In the genomic region with DNA sequence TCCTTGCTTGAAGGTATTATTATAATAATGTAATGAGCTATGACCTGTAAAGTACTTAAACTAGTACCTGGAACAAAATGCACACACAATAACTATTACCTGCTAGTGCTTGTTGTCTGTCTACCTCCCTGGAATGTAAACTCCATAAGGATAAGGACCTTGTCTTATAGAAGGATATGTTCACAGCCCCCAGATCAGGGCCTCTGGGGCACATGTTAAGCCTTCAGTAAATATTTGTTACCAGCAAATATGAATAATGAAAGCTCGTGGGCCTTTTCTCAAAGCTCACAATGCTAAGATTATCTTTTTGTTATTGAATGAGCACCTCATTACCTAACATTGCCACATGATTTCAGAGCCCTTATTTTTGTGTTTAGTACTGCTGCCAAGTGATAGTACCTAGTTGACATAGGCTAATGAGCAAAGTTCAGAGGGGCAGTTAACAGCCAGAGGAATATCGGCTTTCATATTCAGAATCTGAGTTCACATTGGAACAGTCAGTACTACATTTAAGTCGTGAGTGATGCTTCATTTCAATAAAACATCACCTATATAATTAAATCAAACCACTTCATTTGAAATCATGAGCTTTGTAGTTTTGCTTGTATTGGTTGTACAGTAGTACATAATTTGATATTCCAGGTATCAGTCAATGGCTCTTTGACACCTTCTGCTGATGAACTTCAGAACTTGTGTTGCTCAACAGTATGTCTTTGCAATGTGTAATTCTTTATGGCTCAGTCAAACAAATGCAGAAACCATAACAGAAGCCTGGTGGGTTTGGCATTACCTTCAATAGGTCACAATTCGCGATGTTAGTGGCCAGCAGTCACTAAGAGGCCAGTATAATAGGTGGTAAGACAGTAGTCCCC, we compare ENCODE assay signal across 1 cellular context.
TF ChIP-seq lines count a peak whose summit lies in the region.

No MANE protein-coding gene starts in this region.

TF ChIP-seq in HepG2, 621 proteins besides CTCF, POLR2A, EP300 and RAD21 (continued from another document and continues in another):
- TF ChIP-seq, protein P1, sequence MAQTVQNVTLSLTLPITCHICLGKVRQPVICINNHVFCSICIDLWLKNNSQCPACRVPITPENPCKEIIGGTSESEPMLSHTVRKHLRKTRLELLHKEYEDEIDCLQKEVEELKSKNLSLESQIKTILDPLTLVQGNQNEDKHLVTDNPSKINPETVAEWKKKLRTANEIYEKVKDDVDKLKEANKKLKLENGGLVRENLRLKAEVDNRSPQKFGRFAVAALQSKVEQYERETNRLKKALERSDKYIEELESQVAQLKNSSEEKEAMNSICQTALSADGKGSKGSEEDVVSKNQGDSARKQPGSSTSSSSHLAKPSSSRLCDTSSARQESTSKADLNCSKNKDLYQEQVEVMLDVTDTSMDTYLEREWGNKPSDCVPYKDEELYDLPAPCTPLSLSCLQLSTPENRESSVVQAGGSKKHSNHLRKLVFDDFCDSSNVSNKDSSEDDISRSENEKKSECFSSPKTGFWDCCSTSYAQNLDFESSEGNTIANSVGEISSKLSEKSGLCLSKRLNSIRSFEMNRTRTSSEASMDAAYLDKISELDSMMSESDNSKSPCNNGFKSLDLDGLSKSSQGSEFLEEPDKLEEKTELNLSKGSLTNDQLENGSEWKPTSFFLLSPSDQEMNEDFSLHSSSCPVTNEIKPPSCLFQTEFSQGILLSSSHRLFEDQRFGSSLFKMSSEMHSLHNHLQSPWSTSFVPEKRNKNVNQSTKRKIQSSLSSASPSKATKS (CRISPR knock-in tag; IDR thresholded peaks at IDR 0.05): no peak
- TF ChIP-seq, protein P2, sequence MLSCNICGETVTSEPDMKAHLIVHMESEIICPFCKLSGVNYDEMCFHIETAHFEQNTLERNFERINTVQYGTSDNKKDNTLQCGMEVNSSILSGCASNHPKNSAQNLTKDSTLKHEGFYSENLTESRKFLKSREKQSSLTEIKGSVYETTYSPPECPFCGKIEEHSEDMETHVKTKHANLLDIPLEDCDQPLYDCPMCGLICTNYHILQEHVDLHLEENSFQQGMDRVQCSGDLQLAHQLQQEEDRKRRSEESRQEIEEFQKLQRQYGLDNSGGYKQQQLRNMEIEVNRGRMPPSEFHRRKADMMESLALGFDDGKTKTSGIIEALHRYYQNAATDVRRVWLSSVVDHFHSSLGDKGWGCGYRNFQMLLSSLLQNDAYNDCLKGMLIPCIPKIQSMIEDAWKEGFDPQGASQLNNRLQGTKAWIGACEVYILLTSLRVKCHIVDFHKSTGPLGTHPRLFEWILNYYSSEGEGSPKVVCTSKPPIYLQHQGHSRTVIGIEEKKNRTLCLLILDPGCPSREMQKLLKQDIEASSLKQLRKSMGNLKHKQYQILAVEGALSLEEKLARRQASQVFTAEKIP (CRISPR knock-in tag; IDR thresholded peaks at IDR 0.05; ENCODE audit: borderline replicate concordance): no peak
- peak; percentile 96 for TF ChIP-seq NR2F2 (IDR thresholded peaks at IDR 0.05; ENCODE audit: borderline replicate concordance, low read depth)
- no peak for TF ChIP-seq TEAD2 (CRISPR knock-in tag; IDR thresholded peaks at IDR 0.05)
- peak; percentile 98 for TF ChIP-seq MIXL1 (CRISPR knock-in tag; IDR thresholded peaks at IDR 0.05)
- TF ChIP-seq, protein P3, sequence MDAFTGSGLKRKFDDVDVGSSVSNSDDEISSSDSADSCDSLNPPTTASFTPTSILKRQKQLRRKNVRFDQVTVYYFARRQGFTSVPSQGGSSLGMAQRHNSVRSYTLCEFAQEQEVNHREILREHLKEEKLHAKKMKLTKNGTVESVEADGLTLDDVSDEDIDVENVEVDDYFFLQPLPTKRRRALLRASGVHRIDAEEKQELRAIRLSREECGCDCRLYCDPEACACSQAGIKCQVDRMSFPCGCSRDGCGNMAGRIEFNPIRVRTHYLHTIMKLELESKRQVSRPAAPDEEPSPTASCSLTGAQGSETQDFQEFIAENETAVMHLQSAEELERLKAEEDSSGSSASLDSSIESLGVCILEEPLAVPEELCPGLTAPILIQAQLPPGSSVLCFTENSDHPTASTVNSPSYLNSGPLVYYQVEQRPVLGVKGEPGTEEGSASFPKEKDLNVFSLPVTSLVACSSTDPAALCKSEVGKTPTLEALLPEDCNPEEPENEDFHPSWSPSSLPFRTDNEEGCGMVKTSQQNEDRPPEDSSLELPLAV (CRISPR knock-in tag; conservative IDR thresholded peaks at IDR 0.05; ENCODE audit: low read depth): no peak
- TF ChIP-seq, protein P4, sequence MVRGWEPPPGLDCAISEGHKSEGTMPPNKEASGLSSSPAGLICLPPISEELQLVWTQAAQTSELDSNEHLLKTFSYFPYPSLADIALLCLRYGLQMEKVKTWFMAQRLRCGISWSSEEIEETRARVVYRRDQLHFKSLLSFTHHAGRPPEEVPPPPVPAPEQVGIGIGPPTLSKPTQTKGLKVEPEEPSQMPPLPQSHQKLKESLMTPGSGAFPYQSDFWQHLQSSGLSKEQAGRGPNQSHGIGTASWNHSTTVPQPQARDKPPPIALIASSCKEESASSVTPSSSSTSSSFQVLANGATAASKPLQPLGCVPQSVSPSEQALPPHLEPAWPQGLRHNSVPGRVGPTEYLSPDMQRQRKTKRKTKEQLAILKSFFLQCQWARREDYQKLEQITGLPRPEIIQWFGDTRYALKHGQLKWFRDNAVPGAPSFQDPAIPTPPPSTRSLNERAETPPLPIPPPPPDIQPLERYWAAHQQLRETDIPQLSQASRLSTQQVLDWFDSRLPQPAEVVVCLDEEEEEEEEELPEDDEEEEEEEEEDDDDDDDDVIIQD (CRISPR knock-in tag; IDR thresholded peaks at IDR 0.05; ENCODE audit: low read depth): no peak; the same call in 1 of the 2 replicates
- TF ChIP-seq HOXA5 (CRISPR knock-in tag; IDR thresholded peaks at IDR 0.05): peak; percentile 92
- TF ChIP-seq, protein P5, sequence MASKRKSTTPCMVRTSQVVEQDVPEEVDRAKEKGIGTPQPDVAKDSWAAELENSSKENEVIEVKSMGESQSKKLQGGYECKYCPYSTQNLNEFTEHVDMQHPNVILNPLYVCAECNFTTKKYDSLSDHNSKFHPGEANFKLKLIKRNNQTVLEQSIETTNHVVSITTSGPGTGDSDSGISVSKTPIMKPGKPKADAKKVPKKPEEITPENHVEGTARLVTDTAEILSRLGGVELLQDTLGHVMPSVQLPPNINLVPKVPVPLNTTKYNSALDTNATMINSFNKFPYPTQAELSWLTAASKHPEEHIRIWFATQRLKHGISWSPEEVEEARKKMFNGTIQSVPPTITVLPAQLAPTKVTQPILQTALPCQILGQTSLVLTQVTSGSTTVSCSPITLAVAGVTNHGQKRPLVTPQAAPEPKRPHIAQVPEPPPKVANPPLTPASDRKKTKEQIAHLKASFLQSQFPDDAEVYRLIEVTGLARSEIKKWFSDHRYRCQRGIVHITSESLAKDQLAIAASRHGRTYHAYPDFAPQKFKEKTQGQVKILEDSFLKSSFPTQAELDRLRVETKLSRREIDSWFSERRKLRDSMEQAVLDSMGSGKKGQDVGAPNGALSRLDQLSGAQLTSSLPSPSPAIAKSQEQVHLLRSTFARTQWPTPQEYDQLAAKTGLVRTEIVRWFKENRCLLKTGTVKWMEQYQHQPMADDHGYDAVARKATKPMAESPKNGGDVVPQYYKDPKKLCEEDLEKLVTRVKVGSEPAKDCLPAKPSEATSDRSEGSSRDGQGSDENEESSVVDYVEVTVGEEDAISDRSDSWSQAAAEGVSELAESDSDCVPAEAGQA (IDR thresholded peaks at IDR 0.05; ENCODE audit: low read depth): peak; percentile 48; the same call in 1 of the 2 replicates
- TF ChIP-seq, protein P5 (CRISPR knock-in tag; IDR thresholded peaks at IDR 0.05; ENCODE audit: borderline replicate concordance): peak; percentile 49; the same call in 1 of the 2 replicates
- TF ChIP-seq, protein P6, sequence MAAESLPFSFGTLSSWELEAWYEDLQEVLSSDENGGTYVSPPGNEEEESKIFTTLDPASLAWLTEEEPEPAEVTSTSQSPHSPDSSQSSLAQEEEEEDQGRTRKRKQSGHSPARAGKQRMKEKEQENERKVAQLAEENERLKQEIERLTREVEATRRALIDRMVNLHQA (CRISPR knock-in tag; IDR thresholded peaks at IDR 0.05): no peak; the same call in 1 of the 2 replicates
- TF ChIP-seq NR3C1 (CRISPR knock-in tag; IDR thresholded peaks at IDR 0.05): no peak
- TF ChIP-seq CBX5 (CRISPR knock-in tag; IDR thresholded peaks at IDR 0.05; ENCODE audit: borderline replicate concordance): no peak
- TF ChIP-seq ZNF766 (CRISPR knock-in tag; IDR thresholded peaks at IDR 0.05; ENCODE audit: borderline replicate concordance): no peak
- TF ChIP-seq CREB1 (IDR thresholded peaks at IDR 0.05): no peak
- no peak; the same call in 1 of the 2 replicates for TF ChIP-seq CREB1 (CRISPR knock-in tag; IDR thresholded peaks at IDR 0.05)
- TF ChIP-seq, protein P7, sequence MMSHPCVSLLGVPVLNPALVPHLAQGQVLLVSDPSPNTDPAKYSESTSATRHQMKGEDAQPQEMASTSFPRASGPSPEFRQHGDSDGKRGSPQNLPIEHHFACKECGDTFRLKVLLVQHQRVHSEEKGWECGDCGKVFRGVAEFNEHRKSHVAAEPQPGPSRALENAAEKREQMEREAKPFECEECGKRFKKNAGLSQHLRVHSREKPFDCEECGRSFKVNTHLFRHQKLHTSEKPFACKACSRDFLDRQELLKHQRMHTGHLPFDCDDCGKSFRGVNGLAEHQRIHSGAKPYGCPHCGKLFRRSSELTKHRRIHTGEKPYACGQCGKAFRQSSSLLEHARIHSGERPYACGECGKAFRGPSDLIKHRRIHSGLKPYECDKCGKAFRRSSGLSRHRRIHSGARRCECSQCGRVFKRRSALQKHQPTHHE (CRISPR knock-in tag; IDR thresholded peaks at IDR 0.05; ENCODE audit: borderline replicate concordance): no peak; the same call in 1 of the 2 replicates
- TF ChIP-seq, protein P8, sequence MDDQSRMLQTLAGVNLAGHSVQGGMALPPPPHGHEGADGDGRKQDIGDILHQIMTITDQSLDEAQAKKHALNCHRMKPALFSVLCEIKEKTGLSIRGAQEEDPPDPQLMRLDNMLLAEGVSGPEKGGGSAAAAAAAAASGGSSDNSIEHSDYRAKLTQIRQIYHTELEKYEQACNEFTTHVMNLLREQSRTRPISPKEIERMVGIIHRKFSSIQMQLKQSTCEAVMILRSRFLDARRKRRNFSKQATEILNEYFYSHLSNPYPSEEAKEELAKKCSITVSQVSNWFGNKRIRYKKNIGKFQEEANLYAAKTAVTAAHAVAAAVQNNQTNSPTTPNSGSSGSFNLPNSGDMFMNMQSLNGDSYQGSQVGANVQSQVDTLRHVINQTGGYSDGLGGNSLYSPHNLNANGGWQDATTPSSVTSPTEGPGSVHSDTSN (CRISPR knock-in tag; IDR thresholded peaks at IDR 0.05; ENCODE audit: borderline replicate concordance): no peak
- no peak for TF ChIP-seq ZNF235 (CRISPR knock-in tag; IDR thresholded peaks at IDR 0.05; ENCODE audit: borderline replicate concordance)
- TF ChIP-seq ZSCAN12 (CRISPR knock-in tag; IDR thresholded peaks at IDR 0.05): no peak
- TF ChIP-seq, protein P9, sequence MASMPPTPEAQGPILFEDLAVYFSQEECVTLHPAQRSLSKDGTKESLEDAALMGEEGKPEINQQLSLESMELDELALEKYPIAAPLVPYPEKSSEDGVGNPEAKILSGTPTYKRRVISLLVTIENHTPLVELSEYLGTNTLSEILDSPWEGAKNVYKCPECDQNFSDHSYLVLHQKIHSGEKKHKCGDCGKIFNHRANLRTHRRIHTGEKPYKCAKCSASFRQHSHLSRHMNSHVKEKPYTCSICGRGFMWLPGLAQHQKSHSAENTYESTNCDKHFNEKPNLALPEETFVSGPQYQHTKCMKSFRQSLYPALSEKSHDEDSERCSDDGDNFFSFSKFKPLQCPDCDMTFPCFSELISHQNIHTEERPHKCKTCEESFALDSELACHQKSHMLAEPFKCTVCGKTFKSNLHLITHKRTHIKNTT (CRISPR knock-in tag; IDR thresholded peaks at IDR 0.05): no peak
- TF ChIP-seq, protein P10, sequence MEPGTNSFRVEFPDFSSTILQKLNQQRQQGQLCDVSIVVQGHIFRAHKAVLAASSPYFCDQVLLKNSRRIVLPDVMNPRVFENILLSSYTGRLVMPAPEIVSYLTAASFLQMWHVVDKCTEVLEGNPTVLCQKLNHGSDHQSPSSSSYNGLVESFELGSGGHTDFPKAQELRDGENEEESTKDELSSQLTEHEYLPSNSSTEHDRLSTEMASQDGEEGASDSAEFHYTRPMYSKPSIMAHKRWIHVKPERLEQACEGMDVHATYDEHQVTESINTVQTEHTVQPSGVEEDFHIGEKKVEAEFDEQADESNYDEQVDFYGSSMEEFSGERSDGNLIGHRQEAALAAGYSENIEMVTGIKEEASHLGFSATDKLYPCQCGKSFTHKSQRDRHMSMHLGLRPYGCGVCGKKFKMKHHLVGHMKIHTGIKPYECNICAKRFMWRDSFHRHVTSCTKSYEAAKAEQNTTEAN (CRISPR knock-in tag; conservative IDR thresholded peaks at IDR 0.05): peak; percentile 62
- TF ChIP-seq, protein P11, sequence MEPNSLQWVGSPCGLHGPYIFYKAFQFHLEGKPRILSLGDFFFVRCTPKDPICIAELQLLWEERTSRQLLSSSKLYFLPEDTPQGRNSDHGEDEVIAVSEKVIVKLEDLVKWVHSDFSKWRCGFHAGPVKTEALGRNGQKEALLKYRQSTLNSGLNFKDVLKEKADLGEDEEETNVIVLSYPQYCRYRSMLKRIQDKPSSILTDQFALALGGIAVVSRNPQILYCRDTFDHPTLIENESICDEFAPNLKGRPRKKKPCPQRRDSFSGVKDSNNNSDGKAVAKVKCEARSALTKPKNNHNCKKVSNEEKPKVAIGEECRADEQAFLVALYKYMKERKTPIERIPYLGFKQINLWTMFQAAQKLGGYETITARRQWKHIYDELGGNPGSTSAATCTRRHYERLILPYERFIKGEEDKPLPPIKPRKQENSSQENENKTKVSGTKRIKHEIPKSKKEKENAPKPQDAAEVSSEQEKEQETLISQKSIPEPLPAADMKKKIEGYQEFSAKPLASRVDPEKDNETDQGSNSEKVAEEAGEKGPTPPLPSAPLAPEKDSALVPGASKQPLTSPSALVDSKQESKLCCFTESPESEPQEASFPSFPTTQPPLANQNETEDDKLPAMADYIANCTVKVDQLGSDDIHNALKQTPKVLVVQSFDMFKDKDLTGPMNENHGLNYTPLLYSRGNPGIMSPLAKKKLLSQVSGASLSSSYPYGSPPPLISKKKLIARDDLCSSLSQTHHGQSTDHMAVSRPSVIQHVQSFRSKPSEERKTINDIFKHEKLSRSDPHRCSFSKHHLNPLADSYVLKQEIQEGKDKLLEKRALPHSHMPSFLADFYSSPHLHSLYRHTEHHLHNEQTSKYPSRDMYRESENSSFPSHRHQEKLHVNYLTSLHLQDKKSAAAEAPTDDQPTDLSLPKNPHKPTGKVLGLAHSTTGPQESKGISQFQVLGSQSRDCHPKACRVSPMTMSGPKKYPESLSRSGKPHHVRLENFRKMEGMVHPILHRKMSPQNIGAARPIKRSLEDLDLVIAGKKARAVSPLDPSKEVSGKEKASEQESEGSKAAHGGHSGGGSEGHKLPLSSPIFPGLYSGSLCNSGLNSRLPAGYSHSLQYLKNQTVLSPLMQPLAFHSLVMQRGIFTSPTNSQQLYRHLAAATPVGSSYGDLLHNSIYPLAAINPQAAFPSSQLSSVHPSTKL (CRISPR knock-in tag; IDR thresholded peaks at IDR 0.05): peak; percentile 98
- no peak for TF ChIP-seq SAFB2 (CRISPR knock-in tag; IDR thresholded peaks at IDR 0.05; ENCODE audit: borderline replicate concordance, low read depth)
